Comparison of ENCODE assay signal across 14 cellular contexts in genomic region chrX:9164535-9165425, GRCh38.
DNase-seq lines count a peak whose midpoint lies in the region; ATAC-seq and TF ChIP-seq lines count a peak whose summit lies in the region.
"Had no signal": no experiment of that assay in that cellular context is flagged by ENCODE, and none has a peak within 500 bp of the region (broad histone marks: within the 10 kb centered on the region; RNA-seq: fewer than 3 reads in every experiment).

No MANE protein-coding gene starts in this region.

- TF ChIP-seq CTCF in MCF 10A (IDR thresholded peaks at IDR 0.05; ENCODE audit: unreplicated experiment) (no peak), breast epithelium (IDR thresholded peaks at IDR 0.05) (no peak), fibroblast of villous mesenchyme (IDR thresholded peaks at IDR 0.05; ENCODE audit: insufficient read depth, low read depth, low read length) (no peak)

- ATAC-seq in T-helper 17 cell (no peak), GM19035 (IDR thresholded peaks at IDR 0.05; ENCODE audit: unreplicated experiment) (no peak), GM21515 (IDR thresholded peaks at IDR 0.05; ENCODE audit: unreplicated experiment) (no peak)
- ATAC-seq: gastroesophageal sphincter had no signal

- H3K4me1 Mint-ChIP-seq in MCF 10A (ENCODE audit: insufficient read depth, unreplicated experiment) (peaks cover 10% of the 10 kb centered on the region), T-helper 17 cell (peaks cover 22% of the 10 kb centered on the region)

- no peak overlapping the region for H3K27ac ChIP-seq in breast epithelium
- H3K27ac ChIP-seq: gastroesophageal sphincter had no signal

- H3K4me3 ChIP-seq in breast epithelium (no peak overlapping the region), fibroblast of villous mesenchyme (ENCODE audit: low read depth, low read length) (no peak overlapping the region)
- H3K4me3 ChIP-seq: gastroesophageal sphincter had no signal

- peak overlapping the region; percentile 64 for H3K4me3 Mint-ChIP-seq in MCF 10A (ENCODE audit: unreplicated experiment)
- H3K4me3 Mint-ChIP-seq in T-helper 17 cell, result peak overlapping the region; percentile 49

- H3K36me3 Mint-ChIP-seq in MCF 10A (ENCODE audit: insufficient read depth, unreplicated experiment) (no peaks in the 10 kb centered on the region), T-helper 17 cell (ENCODE audit: low read depth) (no peaks in the 10 kb centered on the region)

- H3K27ac Mint-ChIP-seq in MCF 10A (ENCODE audit: low read depth, unreplicated experiment) (peak overlapping the region; percentile 80), T-helper 17 cell (peak overlapping the region; percentile 95)
- H3K27ac Mint-ChIP-seq: progenitor cell of endocrine pancreas had no signal

- no peaks in the 10 kb centered on the region for H3K27me3 Mint-ChIP-seq in MCF 10A (ENCODE audit: insufficient read depth, unreplicated experiment)
- no peaks in the 10 kb centered on the region for H3K27me3 Mint-ChIP-seq in T-helper 17 cell
- H3K27me3 Mint-ChIP-seq: progenitor cell of endocrine pancreas had no signal

- BruUV-seq in MCF 10A (replicated peaks; lab: Mats Ljungman, UMichigan), result TSS peak; percentile 61

- peaks cover 9% of the 10 kb centered on the region for H3K9me3 Mint-ChIP-seq in MCF 10A (ENCODE audit: unreplicated experiment)

- TF ChIP-seq POLR2A in breast epithelium (IDR thresholded peaks at IDR 0.05), result no peak

- peaks cover 0 to 2% of the 10 kb centered on the region in 2 donors for H3K27me3 ChIP-seq in breast epithelium
- H3K27me3 ChIP-seq: gastroesophageal sphincter had no signal

- no peaks in the 10 kb centered on the region for H3K36me3 ChIP-seq in breast epithelium
- H3K36me3 ChIP-seq: gastroesophageal sphincter had no signal

- peaks cover 4 to 21% of the 10 kb centered on the region in 2 donors for H3K9me3 ChIP-seq in breast epithelium
- H3K9me3 ChIP-seq in T-helper 17 cell (ENCODE audit: control insufficient read depth, low read length, poor library complexity, severe bottlenecking), result no peaks in the 10 kb centered on the region
- H3K9me3 ChIP-seq: gastroesophageal sphincter had no signal

- H3K4me1 ChIP-seq in breast epithelium, result no peaks in the 10 kb centered on the region
- H3K4me1 ChIP-seq: gastroesophageal sphincter had no signal

- POLR2A ChIA-PET in MCF 10A (lab: Yijun Ruan, JAX), result interaction anchor here (0.6 to 1.4 kb wide), 10 partner anchors 15 to 322 kb away, joined by 3 to 4 read pairs (median 3); no protein-coding TSS in a partner anchor

- CTCF ChIA-PET in MCF 10A (lab: Yijun Ruan, JAX), result interaction anchor here (0.5 to 0.8 kb wide), 4 partner anchors 48 to 968 kb away, joined by 3 to 4 read pairs (median 4); no protein-coding TSS in a partner anchor

- peak; percentile 74 for DNase-seq in MCF 10A (ENCODE audit: unreplicated experiment)
- no peak for DNase-seq in breast epithelium (ENCODE audit: low spot score in 2 of 2)
- no peak for DNase-seq in T-helper 17 cell
- peak; percentile 51 for DNase-seq in fibroblast of villous mesenchyme (ENCODE audit: low read depth)
- no peak for DNase-seq in inferior parietal cortex (ENCODE audit: extremely low spot score)
- DNase-seq in ACHN, result no peak
- DNase-seq: activated CD8-positive, alpha-beta memory T cell treated with anti-CD3 and anti-CD28 coated beads, Interleukin-2, amount 50 U/mL, for 48 hours; effector CD4-positive, alpha-beta T cell; KG1; NCI-H524 had no signal

- in situ Hi-C loops in ACHN (cut with HindIII; ENCODE audit: low pct_ligation_motif_present, low pct_unique_long_range_greater_than_20kb, low sequenced_read_pairs), result no loop called here

- intact Hi-C loops in MCF 10A (cut with micrococcal nuclease) (loop anchor here (1.0 to 5.0 kb wide), 3 partner anchors 188 to 299 kb away; no protein-coding TSS in a partner anchor), breast epithelium (cut with DNase I; ENCODE audit: low total_unique reads) (no loop called here)

Comparison
In these comparisons a context has a peak if more than half of its experiments do, and no peak if none do; other contexts are left out.
1. DNase-seq: peak in MCF 10A (single experiment) and fibroblast of villous mesenchyme (single experiment); none in breast epithelium (0 of 2), T-helper 17 cell (0 of 3), inferior parietal cortex (single experiment) and ACHN (single experiment).